ENCODE assay signal across 24 cellular contexts in genomic region chr12:57586832-57587429, GRCh38. TPM values are rescaled to one million over a fixed set of nuclear protein-coding genes. Genes with fewer than 3 reads are reported as not detected.
"Had no signal": no experiment of that assay in that cellular context is flagged by ENCODE, and none has a peak within 500 bp of the region (broad histone marks: within the 10 kb centered on the region; RNA-seq: fewer than 3 reads in every experiment).

No MANE protein-coding gene starts in this region.

- H3K27ac ChIP-seq: brain microvascular endothelial cell, coronary artery, esophagus muscularis mucosa, foreskin keratinocyte, gastrocnemius medialis, heart left ventricle, WERI-Rb-1 had no signal

- DNase-seq: activated B cell treated with CpG ODN at 0.5 μM for 24 hours; activated CD4-positive, alpha-beta T cell treated with anti-CD3 and anti-CD28 coated beads for 48 hours; activated CD4-positive, alpha-beta T cell treated with anti-CD3 and anti-CD28 coated beads, Interleukin-2, amount 50 U/mL, for 1 hour; activated CD4-positive, alpha-beta T cell treated with anti-CD3 and anti-CD28 coated beads, Interleukin-2, amount 50 U/mL, for 48 hours; activated CD8-positive, alpha-beta memory T cell treated with anti-CD3 and anti-CD28 coated beads for 24 hours; activated CD8-positive, alpha-beta T cell treated with anti-CD3 and anti-CD28 coated beads for 36 hours; activated effector memory CD4-positive, alpha-beta T cell treated with Interleukin-2 at 50 U/mL for 16 hours; activated gamma-delta T cell treated with Interleukin-2 at 50 U/mL for 16 hours; activated naive CD4-positive, alpha-beta T cell treated with anti-CD3 and anti-CD28 coated beads, Interleukin-2, amount 50 U/mL, for 16 hours; activated naive CD4-positive, alpha-beta T cell treated with Interleukin-2 at 50 U/mL for 16 hours; activated T-cell treated with anti-CD3 and anti-CD28 coated beads, Interleukin-2, amount 50 U/mL, for 4 hours; amniotic stem cell; brain microvascular endothelial cell; effector CD4-positive, alpha-beta T cell; effector memory CD8-positive, alpha-beta T cell; erythroblast; foreskin keratinocyte; gastrocnemius medialis; glutamatergic neuron; heart left ventricle; T-helper 9 cell; WERI-Rb-1 had no signal

- H3K4me3 ChIP-seq: coronary artery, esophagus muscularis mucosa, gastrocnemius medialis, heart left ventricle had no signal

- H3K4me1 ChIP-seq: foreskin keratinocyte had no signal

- H3K27me3 ChIP-seq: gastrocnemius medialis had no signal

- H3K36me3 ChIP-seq: brain microvascular endothelial cell, gastrocnemius medialis, heart left ventricle had no signal

- H3K9me3 ChIP-seq: esophagus muscularis mucosa, gastrocnemius medialis, heart left ventricle had no signal

RNA-seq across cellular contexts. Expression of gene ARHGEF25, which starts 24.3 kb away (rescaled TPM):
- total RNA-seq: activated B cell treated with CpG ODN at 0.5 μM for 24 hours had no signal
